ENCODE assay signal across 8 cellular contexts in the genomic region with DNA sequence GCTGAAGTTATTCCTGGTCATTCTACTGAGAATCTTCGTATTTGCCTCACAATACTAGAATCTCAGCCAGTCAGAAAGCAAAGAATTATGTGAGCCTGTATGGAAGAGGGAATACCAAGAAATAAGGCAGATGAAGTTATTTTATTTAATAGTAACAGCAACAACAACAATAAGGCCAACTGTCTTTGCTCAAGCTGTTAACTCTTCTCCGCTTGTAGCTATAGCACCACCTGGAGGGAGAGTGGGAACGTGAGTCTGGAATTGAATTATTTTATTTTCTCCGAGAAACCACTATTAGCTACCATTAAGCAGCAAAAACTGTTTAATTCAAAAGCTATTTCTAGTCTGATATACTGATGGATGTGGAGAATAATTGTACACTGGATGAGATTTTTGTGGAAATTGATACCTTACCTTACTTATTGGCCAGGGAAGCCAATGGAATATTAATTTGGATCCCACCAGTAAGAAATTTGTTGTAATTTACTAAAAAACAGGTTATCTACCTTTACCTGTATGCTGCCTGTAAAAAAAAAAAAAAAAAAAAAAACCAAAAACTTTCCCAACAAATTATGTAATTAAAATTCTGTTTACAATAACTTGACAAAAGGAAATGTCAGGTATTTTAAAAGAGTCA. TPM values are rescaled to one million over a fixed set of nuclear protein-coding genes. Genes with fewer than 3 reads are reported as not detected.
DNase-seq lines count a peak whose midpoint lies in the region; ATAC-seq and TF ChIP-seq lines count a peak whose summit lies in the region.

No MANE protein-coding gene starts in this region.

- no peak for TF ChIP-seq POLR2A in Peyer's patch (IDR thresholded peaks at IDR 0.05)

- peaks cover 10% of the 10 kb centered on the region; the same call in 1 of the 2 replicates for H3F3A ChIP-seq in DOHH2 (ENCODE audit: control insufficient read depth, insufficient read depth)

- no peaks in the 10 kb centered on the region for H3K27me3 ChIP-seq in DOHH2 (ENCODE audit: control insufficient read depth, low read length)
- H3K27me3 ChIP-seq in Peyer's patch: no peaks in the 10 kb centered on the region
- H3K27me3 ChIP-seq in lung (ENCODE audit: control insufficient read depth, insufficient read depth): no peaks in the 10 kb centered on the region

- H3K4me1 Mint-ChIP-seq in effector memory CD8-positive, alpha-beta T cell (ENCODE audit: low read depth in 2 of 2): peaks cover 0 to 6% of the 10 kb centered on the region in 2 donors

- peak overlapping the region in 1 of 2 donors; percentile 2 for H3K27ac Mint-ChIP-seq in effector memory CD8-positive, alpha-beta T cell

- H3K4me1 ChIP-seq in DOHH2 (ENCODE audit: control insufficient read depth, low read length): no peaks in the 10 kb centered on the region
- peaks cover 0 to 4% (median 0%) of the 10 kb centered on the region in 4 donors for H3K4me1 ChIP-seq in Peyer's patch
- H3K4me1 ChIP-seq in lung (ENCODE audit: control insufficient read depth in 2 of 2, insufficient read depth in 2 of 2, low read length in 2 of 2): no peaks in the 10 kb centered on the region

- H3K36me3 Mint-ChIP-seq in effector memory CD8-positive, alpha-beta T cell (ENCODE audit: insufficient read depth): peaks cover 15% of the 10 kb centered on the region

- H3K9me3 Mint-ChIP-seq in effector memory CD8-positive, alpha-beta T cell: no peaks in the 10 kb centered on the region

- no peak overlapping the region for H3K4me3 Mint-ChIP-seq in effector memory CD8-positive, alpha-beta T cell

- 47 to 51% methylated on average over 4 of the region's 4 CpGs for WGBS in lung, 2 donors

- ATAC-seq in effector memory CD8-positive, alpha-beta T cell (replicated peaks): no peak
- ATAC-seq in lung (ENCODE audit: insufficient read depth, low FRiP score) (no peak), HG02840 (IDR thresholded peaks at IDR 0.05; ENCODE audit: low FRiP score, unreplicated experiment) (no peak), GM21447 (IDR thresholded peaks at IDR 0.05; ENCODE audit: unreplicated experiment) (no peak)

- no peak overlapping the region for H3K4me2 ChIP-seq in DOHH2 (ENCODE audit: low read length)

- H3K36me3 ChIP-seq in DOHH2 (ENCODE audit: control insufficient read depth, low read length) (peaks cover 47% of the 10 kb centered on the region), Peyer's patch (peaks cover 0 to 30% (median 0%) of the 10 kb centered on the region in 3 donors), lung (ENCODE audit: control insufficient read depth in 2 of 2, insufficient read depth in 2 of 2, low read length in 2 of 2) (peaks cover 4 to 10% of the 10 kb centered on the region in 2 donors)

- H3K27ac ChIP-seq in DOHH2 (ENCODE audit: low read depth, low read length): no peak overlapping the region
- H3K27ac ChIP-seq in Peyer's patch: no peak overlapping the region
- no peak overlapping the region for H3K27ac ChIP-seq in lung (ENCODE audit: low read depth in 1 of 2, low read length in 1 of 2)

- H3K79me2 ChIP-seq in DOHH2 (ENCODE audit: control insufficient read depth, low read length): no peaks in the 10 kb centered on the region

- TF ChIP-seq CTCF in DOHH2 (IDR thresholded peaks at IDR 0.05; ENCODE audit: low read depth, low read length, poor library complexity, severe bottlenecking): peak; percentile 71
- peak in 5 of 6 experiments; percentile 41 to 89 (median 84) for TF ChIP-seq CTCF in Peyer's patch (IDR thresholded peaks at IDR 0.05)
- TF ChIP-seq CTCF in lung (IDR thresholded peaks at IDR 0.05; ENCODE audit: control extremely low read depth, extremely low read depth): peak; percentile 52

- peak; percentile 77 for DNase-seq in HT-29 (ENCODE audit: low spot score)
- DNase-seq in Peyer's patch: peak in 1 of 3 donors; percentile 77
- DNase-seq in effector memory CD8-positive, alpha-beta T cell: peak in 2 of 3 experiments; percentile 3 to 10
- no peak for DNase-seq in lung (ENCODE audit: low spot score)
- no peak for DNase-seq in activated CD4-positive, CD25-positive, alpha-beta regulatory T cell (lab: John Stamatoyannopoulos, UW)

- no peaks in the 10 kb centered on the region for H3K9me3 ChIP-seq in DOHH2 (ENCODE audit: control insufficient read depth, insufficient read depth, low read length)
- no peaks in the 10 kb centered on the region for H3K9me3 ChIP-seq in Peyer's patch
- H3K9me3 ChIP-seq in lung (ENCODE audit: control insufficient read depth in 2 of 2, insufficient read depth in 1 of 2, low read length in 1 of 2): no peaks in the 10 kb centered on the region

- H3K4me3 ChIP-seq in DOHH2 (ENCODE audit: low read length) (no peak overlapping the region), Peyer's patch (no peak overlapping the region), lung (no peak overlapping the region)

- no peaks in the 10 kb centered on the region for H3K9me2 ChIP-seq in DOHH2 (replicated peaks; ENCODE audit: control insufficient read depth, low read length)

- no peaks in the 10 kb centered on the region for H3K27me3 Mint-ChIP-seq in effector memory CD8-positive, alpha-beta T cell

- H4K20me1 ChIP-seq in DOHH2 (ENCODE audit: control insufficient read depth, insufficient read depth, low read depth, low read length): no peaks in the 10 kb centered on the region

RNA-seq across cellular contexts. Expression of gene CALML4, which starts 50.1 kb away (rescaled TPM):
- 118 and 129 TPM in 2 replicates for total RNA-seq in HT-29 (2014; rRNA removed; shearing (Covaris generic))
- total RNA-seq in Peyer's patch (100 to 1,000 TPM in 3 of 4 donors, 10 to 100 TPM in 1; 57.8 to 153 (median 126) TPM), lung (10 to 100 TPM; 10.4 to 16.8 TPM)
- polyA plus RNA-seq in lung: 10 to 100 TPM; 12.0 to 21.7 TPM

Comparison
In these comparisons a context has a peak if more than half of its experiments do, and no peak if none do; other contexts are left out.
1. DNase-seq: peak in HT-29 (single experiment) and effector memory CD8-positive, alpha-beta T cell (2 of 3); none in lung (single experiment) and activated CD4-positive, CD25-positive, alpha-beta regulatory T cell (0 of 4).
2. Peak in every context shown above with its lines, with median percentiles within 50 percentile points of each other: CTCF ChIP-seq.